In the genomic region with DNA sequence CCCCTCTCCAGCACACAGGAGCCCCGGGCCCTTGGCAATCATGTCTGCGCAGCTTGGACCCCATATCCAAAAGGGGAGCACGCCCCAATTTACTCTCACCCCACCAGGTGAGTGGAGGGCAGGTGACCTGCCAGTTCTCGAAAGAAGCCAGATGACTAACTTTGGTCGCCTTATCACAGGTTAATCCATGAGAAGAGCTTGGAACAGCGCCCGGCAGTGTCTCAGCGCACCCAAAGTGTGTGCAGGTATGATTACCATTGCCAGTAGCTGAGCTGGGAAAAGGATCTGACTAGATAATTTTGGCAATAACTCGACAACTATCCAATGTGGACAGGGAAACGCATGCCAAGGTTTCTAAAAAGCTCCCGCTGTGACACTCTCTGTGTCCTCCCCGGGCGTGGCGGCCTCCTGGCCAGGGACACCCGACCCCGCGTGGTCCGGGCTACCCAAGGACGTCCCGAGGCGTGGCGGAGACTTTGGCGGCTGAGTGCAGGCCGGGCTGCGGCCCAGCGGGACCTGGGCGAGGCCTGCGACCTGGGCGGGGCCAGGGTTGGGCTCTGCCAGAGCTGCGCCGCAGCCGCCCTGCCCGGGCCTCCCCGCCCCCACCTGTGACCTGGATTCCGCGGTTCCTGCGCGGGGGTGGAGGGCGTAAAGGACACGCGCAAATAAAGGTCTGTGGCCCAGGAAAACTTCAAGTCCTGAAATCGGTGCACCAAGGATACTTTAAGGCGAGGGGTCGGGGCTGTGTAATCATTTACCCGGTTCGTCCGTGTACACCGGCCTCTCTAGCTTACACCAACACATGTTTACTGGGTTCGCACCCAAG, we compare ENCODE assay signal across 8 cellular contexts. TPM values are rescaled to one million over a fixed set of nuclear protein-coding genes. Genes with fewer than 3 reads are reported as not detected.
DNase-seq lines count a peak whose midpoint lies in the region; ATAC-seq, FAIRE-seq and TF ChIP-seq lines count a peak whose summit lies in the region.

No MANE protein-coding gene starts in this region.

- H3K4me3 ChIP-seq in kidney epithelial cell (ENCODE audit: low read depth, low read length), result peak overlapping the region; percentile 53

- no peaks in the 10 kb centered on the region for H3K36me3 ChIP-seq in kidney epithelial cell (ENCODE audit: control insufficient read depth, insufficient read depth, low read length)

- FAIRE-seq in RCC 7860 (lab: Jason Lieb, UNC), result no peak

- DNase-seq in 8988T, result peak; percentile 91
- peak; percentile 57 for DNase-seq in RPMI7951 (ENCODE audit: low read depth)
- DNase-seq in cerebellar cortex (ENCODE audit: low spot score), result peak; percentile 48
- DNase-seq in kidney epithelial cell (ENCODE audit: low read depth), result no peak
- DNase-seq in stimulated activated CD4-positive, alpha-beta T cell treated with anti-CD3 and anti-CD28 coated beads, Interleukin-2, amount 100 ng/mL, for 24 hours, result peak; percentile 37 to 40
- no peak for DNase-seq in NCI-H69 (lab: John Stamatoyannopoulos, UW)
- no peak for DNase-seq in RCC 7860 (ENCODE audit: low spot score)

- no peaks in the 10 kb centered on the region for H3K27me3 ChIP-seq in kidney epithelial cell (ENCODE audit: control insufficient read depth, insufficient read depth, low read length)

- peak; percentile 50 for ATAC-seq in GM19438 (IDR thresholded peaks at IDR 0.05; ENCODE audit: low read depth, unreplicated experiment)

- no peak for TF ChIP-seq CTCF in kidney epithelial cell (IDR thresholded peaks at IDR 0.05; ENCODE audit: insufficient read depth, low read length, poor library complexity, severe bottlenecking)

RNA-seq across cellular contexts. Expression of gene WAPL, which starts 13.7 kb away (rescaled TPM):
- total RNA-seq in RPMI7951 (2014; rRNA removed; shearing (Covaris generic)), result 23.4 and 26.8 TPM in 2 replicates
- total RNA-seq in kidney epithelial cell, result 29.6 and 29.7 TPM in 2 replicates

Comparison
In these comparisons a context has a peak if more than half of its experiments do, and no peak if none do; other contexts are left out.
1. DNase-seq: peak in 8988T (single experiment), RPMI7951 (single experiment), cerebellar cortex (single experiment) and stimulated activated CD4-positive, alpha-beta T cell treated with anti-CD3 and anti-CD28 coated beads, Interleukin-2, amount 100 ng/mL, for 24 hours (2 of 2); none in kidney epithelial cell (single experiment), NCI-H69 (single experiment) and RCC 7860 (single experiment).